Comparison of ENCODE assay signal across 23 cellular contexts in the genomic region with DNA sequence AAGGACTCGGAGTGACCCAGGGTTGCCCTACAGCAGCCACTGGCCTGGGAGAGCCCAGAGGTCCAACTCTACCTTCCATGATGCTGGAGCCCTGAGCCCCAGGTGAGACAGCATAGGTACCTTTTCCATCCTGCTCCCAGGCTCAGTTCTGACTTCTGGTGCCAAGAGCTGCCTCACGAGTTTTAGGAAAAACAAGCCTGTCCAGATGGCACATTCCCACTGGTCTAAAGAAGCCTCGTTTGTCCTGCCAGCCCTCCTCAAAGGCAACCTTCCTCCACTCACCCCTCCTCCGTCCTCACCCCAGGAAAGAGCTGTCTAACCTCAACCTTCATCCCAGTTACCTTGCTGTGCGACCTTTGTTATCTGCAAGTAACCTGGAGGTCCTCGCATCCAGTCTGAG. TPM values are rescaled to one million over a fixed set of nuclear protein-coding genes. Genes with fewer than 3 reads are reported as not detected.
"Had no signal": no experiment of that assay in that cellular context is flagged by ENCODE, and none has a peak within 500 bp of the region (broad histone marks: within the 10 kb centered on the region; RNA-seq: fewer than 3 reads in every experiment).

No MANE protein-coding gene starts in this region.

- H3K9me3 ChIP-seq: esophagus muscularis mucosa, gastroesophageal sphincter, heart left ventricle, mucosa of descending colon, prostate gland, right atrium auricular region, sigmoid colon, spleen, testis, tibial artery, upper lobe of left lung had no signal

- H3K27ac ChIP-seq: esophagus muscularis mucosa, foreskin keratinocyte, gastroesophageal sphincter, heart left ventricle, hepatocyte, prostate gland, right atrium auricular region, sigmoid colon, spleen, testis, tibial artery, upper lobe of left lung had no signal

- H2AFZ ChIP-seq: hepatocyte had no signal

- H3K4me3 ChIP-seq: esophagus muscularis mucosa, gastroesophageal sphincter, heart left ventricle, hepatocyte, lung, mucosa of descending colon, prostate gland, right atrium auricular region, sigmoid colon, spleen, testis, tibial artery, upper lobe of left lung had no signal

- H3K4me2 ChIP-seq: hepatocyte had no signal

- DNase-seq: effector CD8-positive, alpha-beta T cell; foreskin keratinocyte; heart left ventricle; kidney; mucosa of descending colon; naive B cell; sigmoid colon; spleen; stimulated activated CD4-positive, alpha-beta T cell treated with anti-CD3 and anti-CD28 coated beads, Interleukin-4, amount 100 ng/mL, for 4 hours; stimulated activated naive CD8-positive, alpha-beta T cell treated with anti-CD3 and anti-CD28 coated beads, Interleukin-15, Interleukin-2, amounts not matched to agents 100 U/mL and 50 U/mL, for 24 hours; substantia nigra; testis; tibial artery; upper lobe of left lung had no signal

- H3K4me1 ChIP-seq: foreskin keratinocyte, prostate gland, right atrium auricular region, testis had no signal

- H3K27me3 ChIP-seq: esophagus muscularis mucosa, gastroesophageal sphincter, heart left ventricle, hepatocyte, right atrium auricular region, sigmoid colon, testis, tibial artery, upper lobe of left lung had no signal

- H3K79me2 ChIP-seq: hepatocyte had no signal

- H3K36me3 ChIP-seq: esophagus muscularis mucosa, gastroesophageal sphincter, heart left ventricle, prostate gland, right atrium auricular region, sigmoid colon, spleen, tibial artery, upper lobe of left lung had no signal

RNA-seq across cellular contexts. Expression of gene PRELP, which starts 53.5 kb away (rescaled TPM):
- total RNA-seq: endothelial cell of umbilical vein; epithelial cell of proximal tubule; natural killer cell treated with Interleukin-12 subunit alpha and Interleukin-12 subunit beta and Interleukin-15 and Interleukin-18, amount 100 ng/mL, for 72 hours had no signal
